ENCODE assay signal across 1 cellular context in the genomic region with DNA sequence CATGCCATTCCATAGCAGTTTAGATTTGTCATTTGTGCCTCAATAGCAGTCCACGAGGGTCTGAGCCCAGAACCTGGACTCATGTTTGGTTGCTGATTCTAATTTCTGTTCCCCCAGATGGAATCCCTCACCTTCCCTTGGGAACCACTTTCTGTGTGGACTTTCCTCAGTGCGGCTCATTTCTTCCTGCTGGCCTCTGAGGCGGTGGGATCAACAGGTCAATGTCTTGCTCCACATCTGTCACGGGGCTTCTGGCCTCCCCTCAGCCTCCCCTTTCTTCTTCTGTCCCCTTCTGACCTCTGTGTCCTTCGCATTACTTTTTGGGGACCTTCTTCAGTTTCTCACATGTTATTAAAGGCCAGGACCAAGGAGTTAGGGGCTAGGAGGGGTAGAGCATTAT.
TF ChIP-seq lines count a peak whose summit lies in the region.

No MANE protein-coding gene starts in this region.

TF ChIP-seq in GM12878, 131 proteins besides CTCF, POLR2A, EP300 and RAD21:
- TF ChIP-seq SIN3A (IDR thresholded peaks at IDR 0.05; ENCODE audit: low read depth, low read length) (no peak), FOXK2 (IDR thresholded peaks at IDR 0.05) (no peak), SREBF1 (IDR thresholded peaks at IDR 0.05; ENCODE audit: low read length) (no peak), CHD4 (IDR thresholded peaks at IDR 0.05) (no peak), ZSCAN29 (IDR thresholded peaks at IDR 0.05) (no peak), NFYA (IDR thresholded peaks at IDR 0.05; ENCODE audit: borderline replicate concordance, low read depth, low read length) (no peak), NR2C1 (IDR thresholded peaks at IDR 0.05) (no peak), NFXL1 (IDR thresholded peaks at IDR 0.05; ENCODE audit: borderline replicate concordance) (no peak), TCF7 (IDR thresholded peaks at IDR 0.05; ENCODE audit: borderline replicate concordance) (no peak), LARP7 (IDR thresholded peaks at IDR 0.05) (no peak), MYB (IDR thresholded peaks at IDR 0.05; ENCODE audit: borderline replicate concordance, low read depth, low read length) (no peak)
- TF ChIP-seq, protein P1, sequence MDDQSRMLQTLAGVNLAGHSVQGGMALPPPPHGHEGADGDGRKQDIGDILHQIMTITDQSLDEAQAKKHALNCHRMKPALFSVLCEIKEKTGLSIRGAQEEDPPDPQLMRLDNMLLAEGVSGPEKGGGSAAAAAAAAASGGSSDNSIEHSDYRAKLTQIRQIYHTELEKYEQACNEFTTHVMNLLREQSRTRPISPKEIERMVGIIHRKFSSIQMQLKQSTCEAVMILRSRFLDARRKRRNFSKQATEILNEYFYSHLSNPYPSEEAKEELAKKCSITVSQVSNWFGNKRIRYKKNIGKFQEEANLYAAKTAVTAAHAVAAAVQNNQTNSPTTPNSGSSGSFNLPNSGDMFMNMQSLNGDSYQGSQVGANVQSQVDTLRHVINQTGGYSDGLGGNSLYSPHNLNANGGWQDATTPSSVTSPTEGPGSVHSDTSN (IDR thresholded peaks at IDR 0.05; ENCODE audit: insufficient replicate concordance, low read depth, low read length): no peak
- TF ChIP-seq, protein P2, sequence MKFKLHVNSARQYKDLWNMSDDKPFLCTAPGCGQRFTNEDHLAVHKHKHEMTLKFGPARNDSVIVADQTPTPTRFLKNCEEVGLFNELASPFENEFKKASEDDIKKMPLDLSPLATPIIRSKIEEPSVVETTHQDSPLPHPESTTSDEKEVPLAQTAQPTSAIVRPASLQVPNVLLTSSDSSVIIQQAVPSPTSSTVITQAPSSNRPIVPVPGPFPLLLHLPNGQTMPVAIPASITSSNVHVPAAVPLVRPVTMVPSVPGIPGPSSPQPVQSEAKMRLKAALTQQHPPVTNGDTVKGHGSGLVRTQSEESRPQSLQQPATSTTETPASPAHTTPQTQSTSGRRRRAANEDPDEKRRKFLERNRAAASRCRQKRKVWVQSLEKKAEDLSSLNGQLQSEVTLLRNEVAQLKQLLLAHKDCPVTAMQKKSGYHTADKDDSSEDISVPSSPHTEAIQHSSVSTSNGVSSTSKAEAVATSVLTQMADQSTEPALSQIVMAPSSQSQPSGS (IDR thresholded peaks at IDR 0.05; ENCODE audit: low read length): no peak
- TF ChIP-seq, protein P3, sequence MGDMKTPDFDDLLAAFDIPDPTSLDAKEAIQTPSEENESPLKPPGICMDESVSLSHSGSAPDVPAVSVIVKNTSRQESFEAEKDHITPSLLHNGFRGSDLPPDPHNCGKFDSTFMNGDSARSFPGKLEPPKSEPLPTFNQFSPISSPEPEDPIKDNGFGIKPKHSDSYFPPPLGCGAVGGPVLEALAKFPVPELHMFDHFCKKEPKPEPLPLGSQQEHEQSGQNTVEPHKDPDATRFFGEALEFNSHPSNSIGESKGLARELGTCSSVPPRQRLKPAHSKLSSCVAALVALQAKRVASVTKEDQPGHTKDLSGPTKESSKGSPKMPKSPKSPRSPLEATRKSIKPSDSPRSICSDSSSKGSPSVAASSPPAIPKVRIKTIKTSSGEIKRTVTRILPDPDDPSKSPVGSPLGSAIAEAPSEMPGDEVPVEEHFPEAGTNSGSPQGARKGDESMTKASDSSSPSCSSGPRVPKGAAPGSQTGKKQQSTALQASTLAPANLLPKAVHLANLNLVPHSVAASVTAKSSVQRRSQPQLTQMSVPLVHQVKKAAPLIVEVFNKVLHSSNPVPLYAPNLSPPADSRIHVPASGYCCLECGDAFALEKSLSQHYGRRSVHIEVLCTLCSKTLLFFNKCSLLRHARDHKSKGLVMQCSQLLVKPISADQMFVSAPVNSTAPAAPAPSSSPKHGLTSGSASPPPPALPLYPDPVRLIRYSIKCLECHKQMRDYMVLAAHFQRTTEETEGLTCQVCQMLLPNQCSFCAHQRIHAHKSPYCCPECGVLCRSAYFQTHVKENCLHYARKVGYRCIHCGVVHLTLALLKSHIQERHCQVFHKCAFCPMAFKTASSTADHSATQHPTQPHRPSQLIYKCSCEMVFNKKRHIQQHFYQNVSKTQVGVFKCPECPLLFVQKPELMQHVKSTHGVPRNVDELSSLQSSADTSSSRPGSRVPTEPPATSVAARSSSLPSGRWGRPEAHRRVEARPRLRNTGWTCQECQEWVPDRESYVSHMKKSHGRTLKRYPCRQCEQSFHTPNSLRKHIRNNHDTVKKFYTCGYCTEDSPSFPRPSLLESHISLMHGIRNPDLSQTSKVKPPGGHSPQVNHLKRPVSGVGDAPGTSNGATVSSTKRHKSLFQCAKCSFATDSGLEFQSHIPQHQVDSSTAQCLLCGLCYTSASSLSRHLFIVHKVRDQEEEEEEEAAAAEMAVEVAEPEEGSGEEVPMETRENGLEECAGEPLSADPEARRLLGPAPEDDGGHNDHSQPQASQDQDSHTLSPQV (IDR thresholded peaks at IDR 0.05): no peak
- TF ChIP-seq, protein P4, sequence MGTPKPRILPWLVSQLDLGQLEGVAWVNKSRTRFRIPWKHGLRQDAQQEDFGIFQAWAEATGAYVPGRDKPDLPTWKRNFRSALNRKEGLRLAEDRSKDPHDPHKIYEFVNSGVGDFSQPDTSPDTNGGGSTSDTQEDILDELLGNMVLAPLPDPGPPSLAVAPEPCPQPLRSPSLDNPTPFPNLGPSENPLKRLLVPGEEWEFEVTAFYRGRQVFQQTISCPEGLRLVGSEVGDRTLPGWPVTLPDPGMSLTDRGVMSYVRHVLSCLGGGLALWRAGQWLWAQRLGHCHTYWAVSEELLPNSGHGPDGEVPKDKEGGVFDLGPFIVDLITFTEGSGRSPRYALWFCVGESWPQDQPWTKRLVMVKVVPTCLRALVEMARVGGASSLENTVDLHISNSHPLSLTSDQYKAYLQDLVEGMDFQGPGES (IDR thresholded peaks at IDR 0.05): no peak
